In genomic region chr10:62735464-62736188, GRCh38 we compare ENCODE assay signal across 9 cellular contexts.
A peak's percentile ranks its signal among the peaks of the same experiment; 100 is the strongest.
DNase-seq lines count a peak whose midpoint lies in the region; ATAC-seq, FAIRE-seq and TF ChIP-seq lines count a peak whose summit lies in the region.
"Had no signal": no experiment of that assay in that cellular context is flagged by ENCODE, and none has a peak within 500 bp of the region (broad histone marks: within the 10 kb centered on the region; RNA-seq: fewer than 3 reads in every experiment).

No MANE protein-coding gene starts in this region.

- TF ChIP-seq POLR2A in GM12878 (IDR thresholded peaks at IDR 0.05; ENCODE audit: low read depth, low read length): no peak
- TF ChIP-seq POLR2A in adrenal gland (IDR thresholded peaks at IDR 0.05): no peak

- CTCF ChIA-PET in GM12878 (lab: Yijun Ruan, JAX): interaction anchor here (0.8 to 5.6 kb wide), 15 partner anchors 11 to 348 kb away, joined by 3 to 48 read pairs (median 5); no protein-coding TSS in a partner anchor
- CTCF ChIA-PET in CD8-positive, alpha-beta T cell (lab: Charles Lee): interaction anchor here (0.8 to 1.9 kb wide), 4 partner anchors 9 to 46 kb away, joined by 3 to 7 read pairs (median 4); no protein-coding TSS in a partner anchor

- TF ChIP-seq CTCF in GM12878 (IDR thresholded peaks at IDR 0.05 in 2 of 3, conservative IDR thresholded peaks at IDR 0.05 in 1 of 3; ENCODE audit: control insufficient read depth in 2 of 3, extremely low read depth in 1 of 3, insufficient read depth in 1 of 3, low read depth in 3 of 3, low read length in 3 of 3): no peak
- TF ChIP-seq CTCF in CD8-positive, alpha-beta T cell (IDR thresholded peaks at IDR 0.05): no peak
- no peak for TF ChIP-seq CTCF in adrenal gland (IDR thresholded peaks at IDR 0.05)

- H3K9me3 ChIP-seq in GM12878 (replicated peaks; ENCODE audit: control insufficient read depth, insufficient read depth, low read length) (no peaks in the 10 kb centered on the region), adrenal gland (replicated peaks in 1 of 3) (no peaks in the 10 kb centered on the region)
- no peaks in the 10 kb centered on the region for H3K9me3 ChIP-seq in CD8-positive, alpha-beta T cell (ENCODE audit: low read length)

- peaks cover 3% of the 10 kb centered on the region for H3K4me1 Mint-ChIP-seq in CD8-positive, alpha-beta T cell (ENCODE audit: low read depth)

- peak; percentile 58 for ATAC-seq in GM19452 (IDR thresholded peaks at IDR 0.05; ENCODE audit: unreplicated experiment)
- ATAC-seq in HG03196 (IDR thresholded peaks at IDR 0.05; ENCODE audit: unreplicated experiment): peak; percentile 55
- ATAC-seq in GM12878: peak; percentile 64
- no peak for ATAC-seq in left lobe of liver
- no peak for ATAC-seq in CD8-positive, alpha-beta T cell

- in situ Hi-C loops in GM12878 (cut with MboI): no loop called here

- H4K20me1 ChIP-seq in GM12878 (ENCODE audit: control insufficient read depth, insufficient read depth): no peaks in the 10 kb centered on the region

- no peaks in the 10 kb centered on the region for H3K9me3 Mint-ChIP-seq in CD8-positive, alpha-beta T cell
- H3K9me3 Mint-ChIP-seq: T-helper 1 cell treated with Interleukin-12 subunit alpha and Interleukin-12 subunit beta and Interleukin-4 antibody, amounts not matched to agents 30 μg/mL and 1 μg/mL, for 36 hours had no signal

- RAD21 ChIA-PET in GM12878 (lab: Charles Lee; ENCODE audit: unreplicated experiment): interaction anchor here (0.6 to 8.2 kb wide), 18 partner anchors 14 to 141 kb away, joined by 3 to 141 read pairs (median 46); partner anchors contain the start of genes ADO and EGR2

- FAIRE-seq in GM12878 (lab: Jason Lieb, UNC): no peak

- 31% methylated on average over 3 of the region's 3 CpGs for WGBS in GM12878 (ENCODE audit: insufficient coverage, insufficient replicate concordance, low lambda C conversion rate, missing lambda C conversion rate)
- WGBS in adrenal gland, 4 donors: 42 to 59% (median 55%) methylated on average over 3 of the region's 3 CpGs

- no peak overlapping the region for H3K9ac ChIP-seq in GM12878 (ENCODE audit: control insufficient read depth, insufficient read depth, low read length)

- H3K27me3 ChIP-seq in GM12878 (replicated peaks in 1 of 2; ENCODE audit: control insufficient read depth in 2 of 2, insufficient read depth in 2 of 2, low read length in 1 of 2): no peaks in the 10 kb centered on the region
- H3K27me3 ChIP-seq in CD8-positive, alpha-beta T cell (ENCODE audit: insufficient read depth, low read length): no peaks in the 10 kb centered on the region
- H3K27me3 ChIP-seq in adrenal gland: no peaks in the 10 kb centered on the region

- H2AFZ ChIP-seq in GM12878 (ENCODE audit: control insufficient read depth, low read depth, low read length): no peak overlapping the region; the same call in 1 of the 2 replicates

- H3K36me3 ChIP-seq in GM12878 (ENCODE audit: control insufficient read depth in 2 of 2, insufficient read depth in 2 of 2, low read length in 1 of 2): no peaks in the 10 kb centered on the region
- H3K36me3 ChIP-seq in CD8-positive, alpha-beta T cell (ENCODE audit: insufficient read depth, low read length): no peaks in the 10 kb centered on the region
- H3K36me3 ChIP-seq in adrenal gland (replicated peaks in 1 of 2): no peaks in the 10 kb centered on the region

- TF ChIP-seq RAD21 in GM12878 (IDR thresholded peaks at IDR 0.05; ENCODE audit: insufficient read depth, low read depth, low read length): no peak; the same call in 1 of the 2 replicates

- BruUV-seq in GM12878 (replicated peaks; lab: Mats Ljungman, UMichigan): no TSS peak

- H3K27ac ChIP-seq in GM12878 (ENCODE audit: control insufficient read depth, insufficient read depth) (peak overlapping the region; percentile 93), adrenal gland (no peak overlapping the region)
- H3K27ac ChIP-seq in CD8-positive, alpha-beta T cell (ENCODE audit: low read depth, low read length): no peak overlapping the region

- SMC1A ChIA-PET in GM12878 (lab: Charles Lee; ENCODE audit: uncharacterized antibody, unreplicated experiment): interaction anchor here (1.0 to 8.7 kb wide), 22 partner anchors 9 to 207 kb away, joined by 3 to 128 read pairs (median 43); partner anchors contain the start of genes ADO and EGR2

- H3K27ac Mint-ChIP-seq in CD8-positive, alpha-beta T cell: no peak overlapping the region
- H3K27ac Mint-ChIP-seq: T-helper 1 cell treated with Interleukin-12 subunit alpha and Interleukin-12 subunit beta and Interleukin-4 antibody, amounts not matched to agents 30 μg/mL and 1 μg/mL, for 36 hours had no signal

- TF ChIP-seq EP300 in GM12878 (IDR thresholded peaks at IDR 0.05; ENCODE audit: borderline replicate concordance in 1 of 2, control insufficient read depth in 1 of 2, low read depth in 2 of 2, low read length in 2 of 2): peak in 1 of 2 experiments; percentile 41; a peak in 2 of 4 replicates

- H3K27me3 Mint-ChIP-seq in CD8-positive, alpha-beta T cell (ENCODE audit: low read depth): peaks cover 3% of the 10 kb centered on the region

- no peaks in the 10 kb centered on the region for H3K36me3 Mint-ChIP-seq in CD8-positive, alpha-beta T cell

- POLR2A ChIA-PET in GM12878 (lab: Charles Lee): interaction anchor here (0.8 to 6.5 kb wide), 17 partner anchors 9 to 104 kb away, joined by 3 to 43 read pairs (median 4); partner anchors contain the start of genes ADO and EGR2
- POLR2A ChIA-PET in CD8-positive, alpha-beta T cell (lab: Charles Lee): interaction anchor here (1.2 kb wide), 1 partner anchor 69 kb away, joined by 4 read pairs; the partner anchor contains the start of gene ADO

- H3K4me2 ChIP-seq in GM12878 (ENCODE audit: control insufficient read depth, insufficient read depth): peak overlapping the region; percentile 77

- H3K4me3 ChIP-seq in GM12878 (no peak overlapping the region), adrenal gland (no peak overlapping the region)
- H3K4me3 ChIP-seq in CD8-positive, alpha-beta T cell (ENCODE audit: low read depth, low read length): no peak overlapping the region

- intact Hi-C loops in GM12878 (cut with micrococcal nuclease; ENCODE audit: unreplicated experiment) (no loop called here), adrenal gland (cut with DNase I) (no loop called here)
- intact Hi-C loops in CD8-positive, alpha-beta T cell (cut with DNase I, micrococcal nuclease): no loop called here

- H3K4me3 Mint-ChIP-seq in CD8-positive, alpha-beta T cell: no peak overlapping the region
- H3K4me3 Mint-ChIP-seq: T-helper 1 cell treated with Interleukin-12 subunit alpha and Interleukin-12 subunit beta and Interleukin-4 antibody, amounts not matched to agents 30 μg/mL and 1 μg/mL, for 36 hours had no signal

- no peaks in the 10 kb centered on the region for H3K79me2 ChIP-seq in GM12878 (ENCODE audit: control insufficient read depth, insufficient read depth, low read length)

- DNase-seq in Daoy (ENCODE audit: low read depth) (peak; percentile 43), GM12878 (ENCODE audit: low read depth, low spot score) (peak; percentile 65), left lobe of liver (ENCODE audit: low spot score) (no peak), adrenal gland (no peak), epidermal melanocyte (ENCODE audit: insufficient read length, low spot score) (no peak)
- DNase-seq in CD8-positive, alpha-beta T cell: no peak

- H3K4me1 ChIP-seq in GM12878 (ENCODE audit: control insufficient read depth, insufficient read depth, low read length) (peaks cover 50% of the 10 kb centered on the region), adrenal gland (replicated peaks in 1 of 2) (no peaks in the 10 kb centered on the region)
- peaks cover 35% of the 10 kb centered on the region for H3K4me1 ChIP-seq in CD8-positive, alpha-beta T cell (ENCODE audit: insufficient read depth, low read length)

TF ChIP-seq in GM12878, 131 proteins besides CTCF, POLR2A, EP300 and RAD21 (continues in another document):
- no peak for TF ChIP-seq ZNF24 (IDR thresholded peaks at IDR 0.05)
- TF ChIP-seq IKZF2 (IDR thresholded peaks at IDR 0.05): peak; percentile 53 to 73; a peak in 3 of 4 replicates
- peak; percentile 64 for TF ChIP-seq MEF2B (IDR thresholded peaks at IDR 0.05; ENCODE audit: partially characterized antibody, poor library complexity, severe bottlenecking)
- TF ChIP-seq YBX1 (IDR thresholded peaks at IDR 0.05): no peak
- no peak for TF ChIP-seq PBX3 (IDR thresholded peaks at IDR 0.05; ENCODE audit: insufficient replicate concordance, low read depth, low read length)
- no peak for TF ChIP-seq NRF1 (conservative IDR thresholded peaks at IDR 0.05; ENCODE audit: low read depth, low read length)
- TF ChIP-seq CEBPB (IDR thresholded peaks at IDR 0.05; ENCODE audit: borderline replicate concordance in 1 of 2, low read depth in 2 of 2, low read length in 2 of 2): no peak; a peak in 1 of 4 replicates
- TF ChIP-seq SPI1 (IDR thresholded peaks at IDR 0.05; ENCODE audit: borderline replicate concordance, insufficient read depth, low read depth, low read length): peak; percentile 90
- TF ChIP-seq MAX (IDR thresholded peaks at IDR 0.05; ENCODE audit: low read depth, low read length): no peak
- no peak for TF ChIP-seq JUND (IDR thresholded peaks at IDR 0.05; ENCODE audit: low read depth, low read length)
- TF ChIP-seq DPF2 (IDR thresholded peaks at IDR 0.05): peak; percentile 82
- TF ChIP-seq SRF (IDR thresholded peaks at IDR 0.05; ENCODE audit: low read depth in 2 of 2, low read length in 2 of 2): no peak

Comparison
In these comparisons a context has a peak if more than half of its experiments do, and no peak if none do; other contexts are left out.
1. DNase-seq: peak in Daoy (single experiment) and GM12878 (single experiment); none in left lobe of liver (single experiment), CD8-positive, alpha-beta T cell (0 of 7), adrenal gland (0 of 7) and epidermal melanocyte (single experiment).
2. ATAC-seq: peak in GM19452 (single experiment), HG03196 (single experiment) and GM12878 (single experiment); none in left lobe of liver (single experiment) and CD8-positive, alpha-beta T cell (single experiment).